1 cellular context compared by ENCODE assay signal in genomic region chr10:110372656-110373055, GRCh38.
TF ChIP-seq lines count a peak whose summit lies in the region.

No MANE protein-coding gene starts in this region.

TF ChIP-seq in GM23338, 12 proteins besides CTCF, POLR2A, EP300 and RAD21 (continued from another document):
- TF ChIP-seq ZNF462 (CRISPR knock-in tag; IDR thresholded peaks at IDR 0.05) (no peak), CREB1 (CRISPR knock-in tag; IDR thresholded peaks at IDR 0.05; ENCODE audit: low read depth) (no peak), EZH2phosphoT487 (IDR thresholded peaks at IDR 0.05; ENCODE audit: unreplicated experiment) (no peak), JUNB (IDR thresholded peaks at IDR 0.05; ENCODE audit: unreplicated experiment) (no peak), STAT1 (IDR thresholded peaks at IDR 0.05; ENCODE audit: unreplicated experiment) (no peak), POLR2AphosphoS5 (IDR thresholded peaks at IDR 0.05; ENCODE audit: low read depth) (no peak), ZNF331 (CRISPR knock-in tag; IDR thresholded peaks at IDR 0.05; ENCODE audit: low read depth) (no peak), ZNF114 (CRISPR knock-in tag; IDR thresholded peaks at IDR 0.05) (no peak)
